10 cellular contexts compared by ENCODE assay signal in the genomic region with DNA sequence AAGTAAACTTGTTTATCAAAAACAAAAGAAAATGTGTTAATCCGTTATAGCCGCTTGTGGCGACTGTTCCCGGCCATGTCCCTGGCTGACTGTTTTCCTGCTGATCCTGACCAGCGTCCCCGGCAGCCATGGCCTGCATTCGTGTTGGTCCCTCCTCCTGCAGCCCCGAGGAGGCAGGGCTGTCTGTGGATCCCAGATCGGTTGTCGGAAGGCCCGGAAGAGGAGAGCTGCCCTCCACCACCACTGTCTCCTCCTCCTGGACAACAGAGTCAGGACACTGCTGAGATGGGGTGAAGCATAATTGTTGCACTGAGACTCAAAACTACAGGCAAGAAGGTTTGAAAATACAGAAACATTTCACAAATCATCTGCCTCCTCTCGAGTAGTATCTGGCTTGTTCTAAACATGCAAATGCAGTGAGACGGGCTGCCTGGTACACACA. TPM values are rescaled to one million over a fixed set of nuclear protein-coding genes. Genes with fewer than 3 reads are reported as not detected.
DNase-seq lines count a peak whose midpoint lies in the region; ATAC-seq and TF ChIP-seq lines count a peak whose summit lies in the region.
"Had no signal": no experiment of that assay in that cellular context is flagged by ENCODE, and none has a peak within 500 bp of the region (broad histone marks: within the 10 kb centered on the region; RNA-seq: fewer than 3 reads in every experiment).

No MANE protein-coding gene starts in this region.

- H3K4me3 Mint-ChIP-seq in neural crest cell = peak overlapping the region; percentile 59

- no TSS peak for BruUV-seq in Panc1 (replicated peaks; lab: Mats Ljungman, UMichigan)

- peak overlapping the region; percentile 29; the same call in 1 of the 2 replicates for H3K27ac ChIP-seq in ACC112 (ENCODE audit: low read depth, low read length)
- H3K27ac ChIP-seq in Panc1 (ENCODE audit: low read length) = peak overlapping the region; percentile 93
- H3K27ac ChIP-seq: epithelial cell of prostate had no signal

- H3K27me3 ChIP-seq in ACC112 (ENCODE audit: insufficient read depth, low read length) = no peaks in the 10 kb centered on the region
- no peaks in the 10 kb centered on the region for H3K27me3 ChIP-seq in Panc1 (ENCODE audit: control insufficient read depth, insufficient read depth, low read length)

- DNase-seq in Panc1 (ENCODE audit: low read depth, low spot score) (no peak), fibroblast of the aortic adventitia (ENCODE audit: low read depth) (peak; percentile 86), neural crest cell (ENCODE audit: low read depth, low spot score) (no peak), OCI-M1 (lab: John Stamatoyannopoulos, UW) (no peak), NCI-H748 treated with DMSO at 0.1 percent for 48 hours (lab: John Stamatoyannopoulos, UW) (no peak)
- no peak for DNase-seq in stimulated activated CD4-positive, alpha-beta T cell treated with anti-CD3 and anti-CD28 coated beads, Interleukin-12 subunit alpha, Interleukin-12 subunit beta, amount 100 ng/mL, for 4 hours
- DNase-seq: CD4-positive, CD25-positive, alpha-beta regulatory T cell had no signal

- H3K27ac Mint-ChIP-seq in neural crest cell (ENCODE audit: unreplicated experiment) = no peak overlapping the region
- H3K27ac Mint-ChIP-seq: CD4-positive, CD25-positive, alpha-beta regulatory T cell had no signal

- peak; percentile 19; the same call in 1 of the 2 replicates for ATAC-seq in Panc1
- no peak for ATAC-seq in HG03457 (IDR thresholded peaks at IDR 0.05; ENCODE audit: unreplicated experiment)

- CTCF ChIA-PET in Panc1 (lab: Charles Lee) = no interaction called here

- no peaks in the 10 kb centered on the region for H3K9me3 ChIP-seq in Panc1 (ENCODE audit: control insufficient read depth, insufficient read depth, low read depth, low read length)

- in situ Hi-C loops in Panc1 (cut with HindIII; ENCODE audit: low pct_unique_long_range_greater_than_20kb, low sequenced_read_pairs) = no loop called here

- H3K4me1 Mint-ChIP-seq in neural crest cell = peaks cover 37% of the 10 kb centered on the region

- H3K9me3 Mint-ChIP-seq in neural crest cell = no peaks in the 10 kb centered on the region
- H3K9me3 Mint-ChIP-seq: CD4-positive, CD25-positive, alpha-beta regulatory T cell had no signal

- no peaks in the 10 kb centered on the region for H3K36me3 Mint-ChIP-seq in neural crest cell (ENCODE audit: low read depth)
- H3K36me3 Mint-ChIP-seq: CD4-positive, CD25-positive, alpha-beta regulatory T cell had no signal

- POLR2A ChIA-PET in Panc1 (lab: Charles Lee) = no interaction called here

- H3K79me2 ChIP-seq in ACC112 (ENCODE audit: control insufficient read depth, insufficient read depth, low read length, unreplicated experiment) = peaks cover 6% of the 10 kb centered on the region

- no peak overlapping the region for H3K4me3 ChIP-seq in ACC112 (ENCODE audit: low read depth, low read length)
- H3K4me3 ChIP-seq in Panc1 (ENCODE audit: low read depth in 2 of 2, low read length in 2 of 2) = no peak overlapping the region
- peak overlapping the region; percentile 25 for H3K4me3 ChIP-seq in fibroblast of the aortic adventitia (ENCODE audit: low read depth, low read length)

- TF ChIP-seq CTCF in Panc1 (IDR thresholded peaks at IDR 0.05) = no peak
- peak; percentile 37 for TF ChIP-seq CTCF in fibroblast of the aortic adventitia (IDR thresholded peaks at IDR 0.05; ENCODE audit: insufficient read depth, low read length)
- no peak for TF ChIP-seq CTCF in neural crest cell (conservative IDR thresholded peaks at IDR 0.05)

- peaks cover 37% of the 10 kb centered on the region for H3K4me1 ChIP-seq in ACC112 (ENCODE audit: control insufficient read depth, insufficient read depth, low read length, unreplicated experiment)
- peaks cover 52% of the 10 kb centered on the region for H3K4me1 ChIP-seq in Panc1 (ENCODE audit: control insufficient read depth, insufficient read depth, low read length)

- intact Hi-C loops in Panc1 (cut with micrococcal nuclease; ENCODE audit: unreplicated experiment) = no loop called here

- H3K27me3 Mint-ChIP-seq in neural crest cell (ENCODE audit: low read depth) = peaks cover 19% of the 10 kb centered on the region

- no peaks in the 10 kb centered on the region for H3K36me3 ChIP-seq in ACC112 (ENCODE audit: insufficient read depth, low read length)
- H3K36me3 ChIP-seq in Panc1 (ENCODE audit: control insufficient read depth, insufficient read depth, low read length) = no peaks in the 10 kb centered on the region

- H2AFZ ChIP-seq in ACC112 (ENCODE audit: low read length, unreplicated experiment) = peak overlapping the region; percentile 29

RNA-seq across cellular contexts. Expression of a gene that starts 3.6 kb away (rescaled TPM):
- total RNA-seq in Panc1 (2021; ENCODE audit: unreplicated experiment) (96.0 TPM), fibroblast of the aortic adventitia (ENCODE audit: low replicate concordance) (367 and 605 TPM in 2 replicates), neural crest cell (5.0 and 5.8 TPM in 2 replicates)
- polyA plus RNA-seq in Panc1 (2012; ENCODE audit: insufficient read length) = 202 TPM
- polyA plus RNA-seq: CD4-positive, CD25-positive, alpha-beta regulatory T cell had no signal

RNA-seq across cellular contexts. Expression of a gene that starts 12.8 kb away (rescaled TPM):
- total RNA-seq in Panc1 (2021; ENCODE audit: unreplicated experiment) (144 TPM), fibroblast of the aortic adventitia (ENCODE audit: low replicate concordance) (31.3 and 89.0 TPM in 2 replicates), neural crest cell (63.4 and 66.7 TPM in 2 replicates)
- polyA plus RNA-seq in Panc1 (2012; ENCODE audit: insufficient read length) = 221 TPM

RNA-seq across cellular contexts. Expression of a gene that starts 13.0 kb away (rescaled TPM):
- total RNA-seq in Panc1 (2021; ENCODE audit: unreplicated experiment) (335 TPM), fibroblast of the aortic adventitia (ENCODE audit: low replicate concordance) (71.1 and 82.0 TPM in 2 replicates), neural crest cell (127 and 128 TPM in 2 replicates)
- 354 TPM for polyA plus RNA-seq in Panc1 (2012; ENCODE audit: insufficient read length)

RNA-seq across cellular contexts. Expression of a gene that starts 30.9 kb away (rescaled TPM):
- 0.31 TPM for total RNA-seq in Panc1 (2021; ENCODE audit: unreplicated experiment)
- polyA plus RNA-seq in Panc1 (2012; ENCODE audit: insufficient read length) = 0.55 TPM
- total RNA-seq in fibroblast of the aortic adventitia (ENCODE audit: low replicate concordance) = 0.09 and 0.57 TPM in 2 replicates
- 0.64 and 0.68 TPM in 2 replicates for total RNA-seq in neural crest cell

RNA-seq across cellular contexts. Expression of a gene that starts 37.1 kb away (rescaled TPM):
- total RNA-seq in Panc1 (2021; ENCODE audit: unreplicated experiment) = 297 TPM
- 235 TPM for polyA plus RNA-seq in Panc1 (2012; ENCODE audit: insufficient read length)
- 102 and 133 TPM in 2 replicates for total RNA-seq in fibroblast of the aortic adventitia (ENCODE audit: low replicate concordance)
- total RNA-seq in neural crest cell = 249 and 261 TPM in 2 replicates

Comparison
In these comparisons a context has a peak if more than half of its experiments do, and no peak if none do; other contexts are left out.
1. RNA of a gene that starts 3.6 kb away (total RNA-seq): 367 to 605 TPM in fibroblast of the aortic adventitia and 96.0 TPM in Panc1 (single experiment); 5.0 to 5.8 TPM in neural crest cell; every median in the first group is over 10 times any median in the second.